In genomic region chr18:56112013-56112749, GRCh38 we compare ENCODE assay signal across 10 cellular contexts.
DNase-seq lines count a peak whose midpoint lies in the region; ATAC-seq and TF ChIP-seq lines count a peak whose summit lies in the region.
"Had no signal": no experiment of that assay in that cellular context is flagged by ENCODE, and none has a peak within 500 bp of the region (broad histone marks: within the 10 kb centered on the region; RNA-seq: fewer than 3 reads in every experiment).

No MANE protein-coding gene starts in this region.

- H3K9ac ChIP-seq in fibroblast of lung (ENCODE audit: insufficient read depth, low read length) = no peak overlapping the region

- ATAC-seq in GM18519 (IDR thresholded peaks at IDR 0.05; ENCODE audit: low FRiP score, unreplicated experiment) = peak; percentile 99
- peak; percentile 97 for ATAC-seq in GM21381 (IDR thresholded peaks at IDR 0.05; ENCODE audit: unreplicated experiment)
- peak; percentile 99 for ATAC-seq in HG03378 (IDR thresholded peaks at IDR 0.05; ENCODE audit: unreplicated experiment)

- TF ChIP-seq CTCF in fibroblast of lung (conservative IDR thresholded peaks at IDR 0.05 in 1 of 2, IDR thresholded peaks at IDR 0.05 in 1 of 2; ENCODE audit: low read depth in 1 of 2, low read length in 2 of 2) = no peak

- H3K27me3 ChIP-seq in fibroblast of lung (ENCODE audit: control insufficient read depth, insufficient read depth, low read length) = no peaks in the 10 kb centered on the region

- H3K4me1 ChIP-seq in fibroblast of lung (ENCODE audit: control insufficient read depth, extremely low read depth, insufficient read depth, low read length) = no peaks in the 10 kb centered on the region

- H2AFZ ChIP-seq in fibroblast of lung (ENCODE audit: low read length) = no peak overlapping the region

- H3K27ac ChIP-seq in fibroblast of lung (ENCODE audit: insufficient read depth, low read length) = no peak overlapping the region
- H3K27ac ChIP-seq: HL-60 had no signal

- H4K20me1 ChIP-seq in fibroblast of lung (ENCODE audit: control insufficient read depth, extremely low read depth, insufficient read depth, low read length) = no peaks in the 10 kb centered on the region

- H3K9me3 ChIP-seq in fibroblast of lung (ENCODE audit: control insufficient read depth, insufficient read depth, low read depth, low read length) = no peaks in the 10 kb centered on the region

- no peaks in the 10 kb centered on the region for H3K79me2 ChIP-seq in fibroblast of lung (ENCODE audit: control insufficient read depth, insufficient read depth, low read length)

- H3K4me2 ChIP-seq in fibroblast of lung (ENCODE audit: extremely low read depth, insufficient read depth, low read length) = no peak overlapping the region

- H3K36me3 ChIP-seq in fibroblast of lung (ENCODE audit: control insufficient read depth, insufficient read depth, low read length) = no peaks in the 10 kb centered on the region

- H3K4me3 ChIP-seq in fibroblast of lung (replicated peaks in 1 of 4; ENCODE audit: control extremely low read depth in 1 of 4, insufficient read depth in 1 of 4, low read depth in 3 of 4, low read length in 4 of 4) = no peak overlapping the region

- DNase-seq in fibroblast of lung (ENCODE audit: low read depth in 2 of 2) = peak; percentile 18 to 59
- DNase-seq in NCI-H82 treated with DMSO at 0.1 percent for 48 hours (lab: John Stamatoyannopoulos, UW; ENCODE audit: unreplicated experiment) = no peak
- DNase-seq in activated CD8-positive, alpha-beta memory T cell treated with anti-CD3 and anti-CD28 coated beads, Interleukin-2, amount 50 U/mL, for 48 hours = no peak
- DNase-seq in AG08396 (ENCODE audit: low spot score) = no peak
- DNase-seq: dermis blood vessel endothelial cell, trophoblast cell had no signal

Comparison
In these comparisons a context has a peak if more than half of its experiments do, and no peak if none do; other contexts are left out.
1. DNase-seq: peak in fibroblast of lung (2 of 2); none in NCI-H82 treated with DMSO at 0.1 percent for 48 hours (single experiment), activated CD8-positive, alpha-beta memory T cell treated with anti-CD3 and anti-CD28 coated beads, Interleukin-2, amount 50 U/mL, for 48 hours (single experiment) and AG08396 (single experiment).
2. Peak in every context shown above with its lines, with median percentiles within 50 percentile points of each other: ATAC-seq.